Comparison of ENCODE assay signal across 27 cellular contexts in the genomic region with DNA sequence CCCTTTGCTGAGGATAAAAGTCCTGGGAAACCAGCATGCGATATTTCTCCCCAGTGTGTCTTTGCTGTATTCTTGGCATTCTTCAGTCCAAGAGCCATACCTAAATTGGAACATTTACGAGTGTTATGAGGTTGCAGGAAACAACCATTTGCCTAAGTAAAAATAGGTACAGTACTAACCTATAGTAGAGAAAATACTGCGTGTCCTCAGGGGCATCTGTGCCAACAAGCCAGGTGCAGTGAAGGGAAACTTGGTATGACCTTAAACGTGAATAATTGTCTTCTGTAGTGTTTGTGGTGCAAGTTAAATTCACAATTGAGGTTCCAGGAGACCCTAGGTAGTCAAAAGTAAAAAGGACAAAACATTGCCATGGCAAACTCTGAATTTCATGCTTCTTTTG. TPM values are rescaled to one million over a fixed set of nuclear protein-coding genes. Genes with fewer than 3 reads are reported as not detected.
DNase-seq lines count a peak whose midpoint lies in the region; ATAC-seq and TF ChIP-seq lines count a peak whose summit lies in the region.
"Had no signal": no experiment of that assay in that cellular context is flagged by ENCODE, and none has a peak within 500 bp of the region (broad histone marks: within the 10 kb centered on the region; RNA-seq: fewer than 3 reads in every experiment).

No MANE protein-coding gene starts in this region.

- no peak for TF ChIP-seq CTCF in WTC11 (IDR thresholded peaks at IDR 0.05)

- H3K4me1 Mint-ChIP-seq in stimulated activated naive B cell treated with anti-CD40 and anti-IgM and Interleukin-4, amounts not matched to agents 10 μg/mL and 1 μg/mL and 100 μg/mL, for 72 hours, result peaks cover 3 to 12% of the 10 kb centered on the region in 2 donors
- H3K4me1 Mint-ChIP-seq in WTC11, result no peaks in the 10 kb centered on the region
- H3K4me1 Mint-ChIP-seq: CD4-positive, alpha-beta memory T cell had no signal

- H3K27me3 Mint-ChIP-seq in stimulated activated naive B cell treated with anti-CD40 and anti-IgM and Interleukin-4, amounts not matched to agents 10 μg/mL and 1 μg/mL and 100 μg/mL, for 72 hours, result peaks cover 8 to 12% of the 10 kb centered on the region in 2 donors
- no peaks in the 10 kb centered on the region for H3K27me3 Mint-ChIP-seq in WTC11 (ENCODE audit: low read depth)

- POLR2A ChIA-PET in WTC11 (lab: Charles Lee), result no interaction called here

- no peak overlapping the region for H3K4me3 Mint-ChIP-seq in stimulated activated naive B cell treated with anti-CD40 and anti-IgM and Interleukin-4, amounts not matched to agents 10 μg/mL and 1 μg/mL and 100 μg/mL, for 72 hours
- no peak overlapping the region for H3K4me3 Mint-ChIP-seq in WTC11
- H3K4me3 Mint-ChIP-seq: CD4-positive, alpha-beta memory T cell; T-helper 1 cell treated with Interleukin-12 subunit alpha and Interleukin-12 subunit beta and Interleukin-4 antibody, amounts not matched to agents 30 μg/mL and 1 μg/mL, for 36 hours had no signal

- CTCF ChIA-PET in WTC11 (lab: Charles Lee), result no interaction called here

- no peaks in the 10 kb centered on the region for H3K9me3 Mint-ChIP-seq in stimulated activated naive B cell treated with anti-CD40 and anti-IgM and Interleukin-4, amounts not matched to agents 10 μg/mL and 1 μg/mL and 100 μg/mL, for 72 hours
- H3K9me3 Mint-ChIP-seq in WTC11, result peaks cover 58% of the 10 kb centered on the region
- H3K9me3 Mint-ChIP-seq: T-helper 1 cell treated with Interleukin-12 subunit alpha and Interleukin-12 subunit beta and Interleukin-4 antibody, amounts not matched to agents 30 μg/mL and 1 μg/mL, for 36 hours had no signal

- H3K36me3 Mint-ChIP-seq in stimulated activated naive B cell treated with anti-CD40 and anti-IgM and Interleukin-4, amounts not matched to agents 10 μg/mL and 1 μg/mL and 100 μg/mL, for 72 hours, result no peaks in the 10 kb centered on the region
- peaks cover 22% of the 10 kb centered on the region for H3K36me3 Mint-ChIP-seq in WTC11
- H3K36me3 Mint-ChIP-seq: CD4-positive, alpha-beta memory T cell had no signal

- ATAC-seq in GM19463 (IDR thresholded peaks at IDR 0.05; ENCODE audit: unreplicated experiment) (peak; percentile 37), HG03025 (IDR thresholded peaks at IDR 0.05; ENCODE audit: low FRiP score, unreplicated experiment) (peak; percentile 54), WTC11 (no peak)
- peak; percentile 34 to 50 for ATAC-seq in stimulated activated naive B cell treated with anti-CD40 and anti-IgM and Interleukin-4, amounts not matched to agents 10 μg/mL and 1 μg/mL and 100 μg/mL, for 72 hours (replicated peaks)
- ATAC-seq: A549, K562 had no signal

- DNase-seq in germinal center (ENCODE audit: low spot score) (peak; percentile 7), dermis blood vessel endothelial cell (no peak), Kasumi-1 (lab: John Stamatoyannopoulos, UW) (no peak), WTC11 (ENCODE audit: low spot score) (no peak), NOMO-1 treated with dmso at 0.1 percent for 144 hours (lab: John Stamatoyannopoulos, UW; ENCODE audit: unreplicated experiment) (no peak)
- DNase-seq in stimulated activated naive B cell treated with anti-CD40 and anti-IgM and Interleukin-4, amounts not matched to agents 10 μg/mL and 1 μg/mL and 100 μg/mL, for 72 hours, result no peak
- DNase-seq: C1 segment of cervical spinal cord; CD4-positive, alpha-beta memory T cell; COR-L47; DMS53; MG63; NCI-H1694; NCI-H2029 treated with DMSO at 0.1 percent for 48 hours; NCI-H2227 treated with DMSO at 0.1 percent for 48 hours; NCI-H526 treated with DMSO at 0.1 percent for 48 hours; Peyer's patch; SIG-M5; SW 1271 had no signal

- no peak overlapping the region for H3K27ac Mint-ChIP-seq in stimulated activated naive B cell treated with anti-CD40 and anti-IgM and Interleukin-4, amounts not matched to agents 10 μg/mL and 1 μg/mL and 100 μg/mL, for 72 hours
- H3K27ac Mint-ChIP-seq in WTC11, result no peak overlapping the region
- H3K27ac Mint-ChIP-seq: CD4-positive, alpha-beta memory T cell; T-helper 1 cell treated with Interleukin-12 subunit alpha and Interleukin-12 subunit beta and Interleukin-4 antibody, amounts not matched to agents 30 μg/mL and 1 μg/mL, for 36 hours had no signal

TF ChIP-seq in WTC11, 78 proteins besides CTCF, POLR2A, EP300 and RAD21 (continues in another document):
- TF ChIP-seq SMAD4 (CRISPR knock-in tag; IDR thresholded peaks at IDR 0.05) (no peak), RORB (CRISPR knock-in tag; IDR thresholded peaks at IDR 0.05) (no peak), FOXK1 (CRISPR knock-in tag; IDR thresholded peaks at IDR 0.05) (no peak), ELF4 (CRISPR knock-in tag; IDR thresholded peaks at IDR 0.05; ENCODE audit: low read depth) (no peak), HMGA2 (CRISPR knock-in tag; IDR thresholded peaks at IDR 0.05) (no peak), TCF7 (CRISPR knock-in tag; IDR thresholded peaks at IDR 0.05; ENCODE audit: low read depth) (no peak)
- TF ChIP-seq, protein P1, sequence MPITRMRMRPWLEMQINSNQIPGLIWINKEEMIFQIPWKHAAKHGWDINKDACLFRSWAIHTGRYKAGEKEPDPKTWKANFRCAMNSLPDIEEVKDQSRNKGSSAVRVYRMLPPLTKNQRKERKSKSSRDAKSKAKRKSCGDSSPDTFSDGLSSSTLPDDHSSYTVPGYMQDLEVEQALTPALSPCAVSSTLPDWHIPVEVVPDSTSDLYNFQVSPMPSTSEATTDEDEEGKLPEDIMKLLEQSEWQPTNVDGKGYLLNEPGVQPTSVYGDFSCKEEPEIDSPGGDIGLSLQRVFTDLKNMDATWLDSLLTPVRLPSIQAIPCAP (CRISPR knock-in tag; IDR thresholded peaks at IDR 0.05), result no peak
- TF ChIP-seq, protein P2, sequence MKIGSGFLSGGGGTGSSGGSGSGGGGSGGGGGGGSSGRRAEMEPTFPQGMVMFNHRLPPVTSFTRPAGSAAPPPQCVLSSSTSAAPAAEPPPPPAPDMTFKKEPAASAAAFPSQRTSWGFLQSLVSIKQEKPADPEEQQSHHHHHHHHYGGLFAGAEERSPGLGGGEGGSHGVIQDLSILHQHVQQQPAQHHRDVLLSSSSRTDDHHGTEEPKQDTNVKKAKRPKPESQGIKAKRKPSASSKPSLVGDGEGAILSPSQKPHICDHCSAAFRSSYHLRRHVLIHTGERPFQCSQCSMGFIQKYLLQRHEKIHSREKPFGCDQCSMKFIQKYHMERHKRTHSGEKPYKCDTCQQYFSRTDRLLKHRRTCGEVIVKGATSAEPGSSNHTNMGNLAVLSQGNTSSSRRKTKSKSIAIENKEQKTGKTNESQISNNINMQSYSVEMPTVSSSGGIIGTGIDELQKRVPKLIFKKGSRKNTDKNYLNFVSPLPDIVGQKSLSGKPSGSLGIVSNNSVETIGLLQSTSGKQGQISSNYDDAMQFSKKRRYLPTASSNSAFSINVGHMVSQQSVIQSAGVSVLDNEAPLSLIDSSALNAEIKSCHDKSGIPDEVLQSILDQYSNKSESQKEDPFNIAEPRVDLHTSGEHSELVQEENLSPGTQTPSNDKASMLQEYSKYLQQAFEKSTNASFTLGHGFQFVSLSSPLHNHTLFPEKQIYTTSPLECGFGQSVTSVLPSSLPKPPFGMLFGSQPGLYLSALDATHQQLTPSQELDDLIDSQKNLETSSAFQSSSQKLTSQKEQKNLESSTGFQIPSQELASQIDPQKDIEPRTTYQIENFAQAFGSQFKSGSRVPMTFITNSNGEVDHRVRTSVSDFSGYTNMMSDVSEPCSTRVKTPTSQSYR (CRISPR knock-in tag; IDR thresholded peaks at IDR 0.05), result no peak
- TF ChIP-seq, protein P3, sequence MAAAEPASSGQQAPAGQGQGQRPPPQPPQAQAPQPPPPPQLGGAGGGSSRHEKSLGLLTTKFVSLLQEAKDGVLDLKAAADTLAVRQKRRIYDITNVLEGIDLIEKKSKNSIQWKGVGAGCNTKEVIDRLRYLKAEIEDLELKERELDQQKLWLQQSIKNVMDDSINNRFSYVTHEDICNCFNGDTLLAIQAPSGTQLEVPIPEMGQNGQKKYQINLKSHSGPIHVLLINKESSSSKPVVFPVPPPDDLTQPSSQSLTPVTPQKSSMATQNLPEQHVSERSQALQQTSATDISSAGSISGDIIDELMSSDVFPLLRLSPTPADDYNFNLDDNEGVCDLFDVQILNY (CRISPR knock-in tag; IDR thresholded peaks at IDR 0.05), result no peak
- TF ChIP-seq, protein P4, sequence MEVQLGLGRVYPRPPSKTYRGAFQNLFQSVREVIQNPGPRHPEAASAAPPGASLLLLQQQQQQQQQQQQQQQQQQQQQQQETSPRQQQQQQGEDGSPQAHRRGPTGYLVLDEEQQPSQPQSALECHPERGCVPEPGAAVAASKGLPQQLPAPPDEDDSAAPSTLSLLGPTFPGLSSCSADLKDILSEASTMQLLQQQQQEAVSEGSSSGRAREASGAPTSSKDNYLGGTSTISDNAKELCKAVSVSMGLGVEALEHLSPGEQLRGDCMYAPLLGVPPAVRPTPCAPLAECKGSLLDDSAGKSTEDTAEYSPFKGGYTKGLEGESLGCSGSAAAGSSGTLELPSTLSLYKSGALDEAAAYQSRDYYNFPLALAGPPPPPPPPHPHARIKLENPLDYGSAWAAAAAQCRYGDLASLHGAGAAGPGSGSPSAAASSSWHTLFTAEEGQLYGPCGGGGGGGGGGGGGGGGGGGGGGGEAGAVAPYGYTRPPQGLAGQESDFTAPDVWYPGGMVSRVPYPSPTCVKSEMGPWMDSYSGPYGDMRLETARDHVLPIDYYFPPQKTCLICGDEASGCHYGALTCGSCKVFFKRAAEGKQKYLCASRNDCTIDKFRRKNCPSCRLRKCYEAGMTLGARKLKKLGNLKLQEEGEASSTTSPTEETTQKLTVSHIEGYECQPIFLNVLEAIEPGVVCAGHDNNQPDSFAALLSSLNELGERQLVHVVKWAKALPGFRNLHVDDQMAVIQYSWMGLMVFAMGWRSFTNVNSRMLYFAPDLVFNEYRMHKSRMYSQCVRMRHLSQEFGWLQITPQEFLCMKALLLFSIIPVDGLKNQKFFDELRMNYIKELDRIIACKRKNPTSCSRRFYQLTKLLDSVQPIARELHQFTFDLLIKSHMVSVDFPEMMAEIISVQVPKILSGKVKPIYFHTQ (CRISPR knock-in tag; IDR thresholded peaks at IDR 0.05), result no peak
- TF ChIP-seq, protein P5, sequence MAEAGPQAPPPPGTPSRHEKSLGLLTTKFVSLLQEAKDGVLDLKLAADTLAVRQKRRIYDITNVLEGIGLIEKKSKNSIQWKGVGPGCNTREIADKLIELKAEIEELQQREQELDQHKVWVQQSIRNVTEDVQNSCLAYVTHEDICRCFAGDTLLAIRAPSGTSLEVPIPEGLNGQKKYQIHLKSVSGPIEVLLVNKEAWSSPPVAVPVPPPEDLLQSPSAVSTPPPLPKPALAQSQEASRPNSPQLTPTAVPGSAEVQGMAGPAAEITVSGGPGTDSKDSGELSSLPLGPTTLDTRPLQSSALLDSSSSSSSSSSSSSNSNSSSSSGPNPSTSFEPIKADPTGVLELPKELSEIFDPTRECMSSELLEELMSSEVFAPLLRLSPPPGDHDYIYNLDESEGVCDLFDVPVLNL (CRISPR knock-in tag; IDR thresholded peaks at IDR 0.05; ENCODE audit: borderline replicate concordance, low read depth), result no peak

RNA-seq across cellular contexts. Expression of a gene that starts 12.2 kb away (rescaled TPM):
- total RNA-seq in dermis blood vessel endothelial cell, result not detected in 2 replicates
- total RNA-seq in WTC11 (2021), result not detected in 3 replicates
- total RNA-seq: Daoy, G401, NCI-H460, OCI-LY7 had no signal

RNA-seq across cellular contexts. Expression of a gene that starts 28.8 kb away (rescaled TPM):
- total RNA-seq in dermis blood vessel endothelial cell, result 27.6 and 29.1 TPM in 2 replicates
- total RNA-seq in WTC11 (2021), result 17.2 to 18.8 TPM (median 17.9 TPM) in 3 replicates
